Comparison of ENCODE assay signal across 1 cellular context in genomic region chr14:103140316-103141109, GRCh38.
TF ChIP-seq lines count a peak whose summit lies in the region.

No MANE protein-coding gene starts in this region.

TF ChIP-seq in GM12878, 131 proteins besides CTCF, POLR2A, EP300 and RAD21 (continues in another document):
- no peak for TF ChIP-seq IRF4 (IDR thresholded peaks at IDR 0.05; ENCODE audit: low read depth, low read length)
- peak; percentile 58; the same call in 1 of the 2 replicates for TF ChIP-seq ATF7 (IDR thresholded peaks at IDR 0.05; ENCODE audit: low read depth)
- TF ChIP-seq SMAD5 (IDR thresholded peaks at IDR 0.05; ENCODE audit: low read depth) = no peak
- TF ChIP-seq JUND (IDR thresholded peaks at IDR 0.05; ENCODE audit: low read depth, low read length) = no peak
- 0 out of 2 replicates have a peak, but pooled peaks have one; percentile 43 for TF ChIP-seq PML (IDR thresholded peaks at IDR 0.05; ENCODE audit: low read length)
- peak; percentile 43; the same call in 1 of the 2 replicates for TF ChIP-seq SPI1 (IDR thresholded peaks at IDR 0.05; ENCODE audit: borderline replicate concordance, insufficient read depth, low read depth, low read length)
- peak; percentile 40; the same call in 1 of the 2 replicates for TF ChIP-seq ZNF207 (IDR thresholded peaks at IDR 0.05; ENCODE audit: borderline replicate concordance)
- no peak for TF ChIP-seq E2F8 (IDR thresholded peaks at IDR 0.05; ENCODE audit: low read depth, partially characterized antibody)
- peak; percentile 71; the same call in 1 of the 2 replicates for TF ChIP-seq NFXL1 (IDR thresholded peaks at IDR 0.05; ENCODE audit: borderline replicate concordance)
- no peak for TF ChIP-seq ZBTB33 (IDR thresholded peaks at IDR 0.05)
- TF ChIP-seq BHLHE40 (IDR thresholded peaks at IDR 0.05; ENCODE audit: borderline replicate concordance in 1 of 2, low read depth in 2 of 2, low read length in 1 of 2) = peak; percentile 76 to 86
- peak; percentile 64; the same call in 1 of the 2 replicates for TF ChIP-seq GATAD2B (conservative IDR thresholded peaks at IDR 0.05; ENCODE audit: low read depth)
- peak; percentile 75 for TF ChIP-seq POLR2AphosphoS5 (IDR thresholded peaks at IDR 0.05; ENCODE audit: low read length)
- 0 out of 2 replicates have a peak, but pooled peaks have one; percentile 64 for TF ChIP-seq FOXM1 (IDR thresholded peaks at IDR 0.05; ENCODE audit: low read depth, low read length)
- TF ChIP-seq IKZF2 (IDR thresholded peaks at IDR 0.05) = peak; percentile 83 to 89
- TF ChIP-seq USF1 (IDR thresholded peaks at IDR 0.05; ENCODE audit: borderline replicate concordance, extremely low read length, insufficient read depth, low read depth, low read length) = no peak
- TF ChIP-seq ZNF217 (IDR thresholded peaks at IDR 0.05) = peak; percentile 94
- TF ChIP-seq NRF1 (conservative IDR thresholded peaks at IDR 0.05; ENCODE audit: low read depth, low read length) = no peak
- peak; percentile 86 for TF ChIP-seq RUNX3 (IDR thresholded peaks at IDR 0.05; ENCODE audit: low read length)
- peak; percentile 46; the same call in 1 of the 2 replicates for TF ChIP-seq EED (IDR thresholded peaks at IDR 0.05; ENCODE audit: low read depth)
- peak; percentile 73 for TF ChIP-seq NKRF (conservative IDR thresholded peaks at IDR 0.05)
- peak; percentile 92 for TF ChIP-seq DPF2 (IDR thresholded peaks at IDR 0.05)
- no peak for TF ChIP-seq HDAC6 (IDR thresholded peaks at IDR 0.05; ENCODE audit: unreplicated experiment)
- TF ChIP-seq SMARCA5 (IDR thresholded peaks at IDR 0.05) = peak; percentile 99
- TF ChIP-seq MEF2B (IDR thresholded peaks at IDR 0.05; ENCODE audit: partially characterized antibody, poor library complexity, severe bottlenecking) = peak; percentile 40
- no peak for TF ChIP-seq REST (IDR thresholded peaks at IDR 0.05; ENCODE audit: low read depth, low read length)
- TF ChIP-seq YY1 (IDR thresholded peaks at IDR 0.05; ENCODE audit: low read depth, low read length) = 0 out of 2 replicates have a peak, but pooled peaks have one; percentile 26
- TF ChIP-seq NR2F1 (conservative IDR thresholded peaks at IDR 0.05) = peak; percentile 36
- TF ChIP-seq SP1 (IDR thresholded peaks at IDR 0.05; ENCODE audit: low read depth, low read length) = no peak
- TF ChIP-seq TCF12 (IDR thresholded peaks at IDR 0.05; ENCODE audit: low read depth, low read length) = 0 out of 2 replicates have a peak, but pooled peaks have one; percentile 25
- TF ChIP-seq SUPT20H (IDR thresholded peaks at IDR 0.05; ENCODE audit: borderline replicate concordance, control insufficient read depth, low read depth, low read length) = no peak
- peak; percentile 81 for TF ChIP-seq FOXK2 (IDR thresholded peaks at IDR 0.05)
- no peak for TF ChIP-seq CBX3 (IDR thresholded peaks at IDR 0.05; ENCODE audit: borderline replicate concordance, low read depth)
- no peak for TF ChIP-seq LARP7 (IDR thresholded peaks at IDR 0.05)
- TF ChIP-seq HCFC1 (IDR thresholded peaks at IDR 0.05; ENCODE audit: low read length) = no peak
- peak; percentile 59; the same call in 1 of the 2 replicates for TF ChIP-seq MLLT1 (IDR thresholded peaks at IDR 0.05)
- TF ChIP-seq CREB1 (IDR thresholded peaks at IDR 0.05; ENCODE audit: low read depth) = 0 out of 2 replicates have a peak, but pooled peaks have one; percentile 6
- peak; percentile 34; the same call in 1 of the 2 replicates for TF ChIP-seq CREM (IDR thresholded peaks at IDR 0.05; ENCODE audit: low read depth)
- TF ChIP-seq RAD51 (IDR thresholded peaks at IDR 0.05) = peak; percentile 57; the same call in 1 of the 2 replicates
- TF ChIP-seq MTA3 (IDR thresholded peaks at IDR 0.05; ENCODE audit: borderline replicate concordance, low read length) = no peak
- TF ChIP-seq RBBP5 (conservative IDR thresholded peaks at IDR 0.05) = no peak
- TF ChIP-seq SMAD1 (IDR thresholded peaks at IDR 0.05; ENCODE audit: low read depth, partially characterized antibody) = peak; percentile 100
- peak; percentile 32; the same call in 1 of the 2 replicates for TF ChIP-seq BMI1 (IDR thresholded peaks at IDR 0.05; ENCODE audit: borderline replicate concordance)
- TF ChIP-seq POU2F2 (IDR thresholded peaks at IDR 0.05; ENCODE audit: borderline replicate concordance, low read depth, low read length) = peak; percentile 72; the same call in 2 of the 3 replicates
- no peak for TF ChIP-seq PRDM15 (CRISPR knock-in tag; IDR thresholded peaks at IDR 0.05)
- TF ChIP-seq KLF5 (IDR thresholded peaks at IDR 0.05; ENCODE audit: partially characterized antibody) = no peak
- TF ChIP-seq SKIL (IDR thresholded peaks at IDR 0.05; ENCODE audit: low read depth, poor library complexity, severe bottlenecking) = peak; percentile 96
- peak; percentile 68 for TF ChIP-seq NFIC (IDR thresholded peaks at IDR 0.05; ENCODE audit: low read depth, low read length)
